11 cellular contexts compared by ENCODE assay signal in genomic region chr3:117885046-117885445, GRCh38.
DNase-seq lines count a peak whose midpoint lies in the region; ATAC-seq lines count a peak whose summit lies in the region.
"Had no signal": no experiment of that assay in that cellular context is flagged by ENCODE, and none has a peak within 500 bp of the region (broad histone marks: within the 10 kb centered on the region; RNA-seq: fewer than 3 reads in every experiment).

No MANE protein-coding gene starts in this region.

- no peak overlapping the region for H3K4me3 ChIP-seq in mesodermal cell (ENCODE audit: extremely low read depth, insufficient read depth, low read length, poor library complexity, severe bottlenecking)
- H3K4me3 ChIP-seq: HAP-1 had no signal

- H3K27ac ChIP-seq in mesodermal cell (ENCODE audit: low read depth, low read length, severe bottlenecking), result peak overlapping the region; percentile 54

- H3K4me1 ChIP-seq in mesodermal cell (ENCODE audit: control insufficient read depth, insufficient read depth, low read length, poor library complexity, severe bottlenecking), result peaks cover 11% of the 10 kb centered on the region
- H3K4me1 ChIP-seq: HAP-1 had no signal

- H3K9me3 ChIP-seq in mesodermal cell (ENCODE audit: control insufficient read depth, low read length), result no peaks in the 10 kb centered on the region
- H3K9me3 ChIP-seq: HAP-1 had no signal

- peak; percentile 17 for DNase-seq in NCI-H748 treated with DMSO at 0.1 percent for 48 hours (lab: John Stamatoyannopoulos, UW)
- DNase-seq in activated CD4-positive, alpha-beta T cell treated with anti-CD3 and anti-CD28 coated beads, Interleukin-2, amount 50 U/mL, for 4 hours, result no peak
- no peak for DNase-seq in EL
- no peak for DNase-seq in activated naive CD4-positive, alpha-beta T cell treated with anti-CD3 and anti-CD28 coated beads, Interleukin-2, amount 50 U/mL, for 16 hours
- DNase-seq: DMS 273 treated with DMSO at 0.1 percent for 48 hours, naive B cell had no signal

- ATAC-seq in GM18868 (IDR thresholded peaks at IDR 0.05; ENCODE audit: unreplicated experiment) (peak; percentile 70), HG02981 (IDR thresholded peaks at IDR 0.05; ENCODE audit: unreplicated experiment) (peak; percentile 56), esophagus mucosa (no peak)

- no peaks in the 10 kb centered on the region for H3K36me3 ChIP-seq in mesodermal cell (ENCODE audit: control insufficient read depth, insufficient read depth, low read length)
- H3K36me3 ChIP-seq: HAP-1 had no signal

- WGBS in mesodermal cell (ENCODE audit: insufficient coverage in 2 of 2), 2 experiments, result 63 to 65% methylated on average over 3 to 4 of the region's 4 CpGs
